In the genomic region with DNA sequence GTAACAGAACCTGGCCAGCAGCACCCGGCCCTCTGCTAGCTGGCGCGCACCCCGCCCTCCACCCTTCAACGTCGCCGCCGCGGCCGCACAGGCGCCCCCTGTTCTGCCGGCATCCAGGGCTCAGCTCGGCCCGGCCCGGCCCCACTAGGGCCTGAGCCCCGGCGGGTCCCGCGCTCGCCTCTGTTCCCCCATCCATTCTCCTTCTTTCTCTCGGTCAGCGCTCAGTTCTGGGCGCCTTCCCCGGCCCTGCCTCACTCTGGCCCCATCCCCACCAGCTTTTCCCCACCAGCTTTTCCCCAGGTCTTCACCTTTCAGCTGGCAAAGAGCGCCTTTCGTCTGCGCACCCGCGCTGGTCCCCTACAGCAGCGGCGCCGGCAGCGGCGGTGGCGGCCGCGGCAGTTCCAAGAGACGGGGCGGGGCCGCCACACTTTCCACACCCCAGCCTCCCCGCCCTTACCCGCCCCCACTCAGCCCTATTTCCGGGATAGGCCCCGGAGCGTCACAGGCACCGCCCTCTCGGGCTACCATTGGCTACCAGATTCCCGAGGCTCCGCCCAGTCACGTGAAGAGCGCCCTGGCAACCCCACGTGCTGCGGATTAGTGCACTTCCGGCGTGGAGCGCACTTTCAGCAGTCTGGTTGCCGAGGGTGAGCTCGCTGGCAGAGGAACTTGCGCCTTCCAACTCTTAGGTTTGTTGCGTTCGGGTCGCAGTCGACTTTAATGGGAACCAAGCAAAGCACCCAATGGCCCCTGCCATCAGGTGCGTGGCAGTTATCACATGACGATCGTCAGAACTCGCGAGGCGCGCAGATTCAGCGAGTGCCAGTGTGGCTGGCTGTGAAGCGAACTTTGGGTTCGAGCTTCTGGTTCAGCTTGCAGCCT, we compare ENCODE assay signal across 1 cellular context.
TF ChIP-seq lines count a peak whose summit lies in the region.

EIF5A2 (minus strand) TSS at position 403 of the 882 bp plus-strand sequence. CDS start 831 bp downstream, outside the sequence.

TF ChIP-seq in K562, 482 proteins besides CTCF, POLR2A, EP300 and RAD21 (continued from another document and continues in another):
- TF ChIP-seq DNMT1 (IDR thresholded peaks at IDR 0.05) (no peak), GATAD2A (IDR thresholded peaks at IDR 0.05) (no peak), FOXP4 (CRISPR knock-in tag; IDR thresholded peaks at IDR 0.05; ENCODE audit: borderline replicate concordance) (no peak), E4F1 (CRISPR knock-in tag; IDR thresholded peaks at IDR 0.05; ENCODE audit: borderline replicate concordance) (no peak), ZNF3 (CRISPR knock-in tag; IDR thresholded peaks at IDR 0.05) (no peak), SRSF7 (optimal IDR thresholded peaks at IDR 0.05; ENCODE audit: low read depth, low read length) (no peak), SUPT5H (IDR thresholded peaks at IDR 0.05) (peak; percentile 84), ZNF512 (tag; IDR thresholded peaks at IDR 0.05) (no peak), ZFP30 (CRISPR knock-in tag; IDR thresholded peaks at IDR 0.05; ENCODE audit: borderline replicate concordance) (no peak), E2F1 (CRISPR knock-in tag; IDR thresholded peaks at IDR 0.05) (peak; percentile 71; the same call in 1 of the 2 replicates), ELF4 (CRISPR knock-in tag; IDR thresholded peaks at IDR 0.05) (0 out of 2 replicates have a peak, but pooled peaks have one; percentile 71), MTA1 (IDR thresholded peaks at IDR 0.05; ENCODE audit: borderline replicate concordance) (0 out of 2 replicates have a peak, but pooled peaks have one; percentile 54), HNRNPK (IDR thresholded peaks at IDR 0.05; ENCODE audit: low read depth, low read length, poor library complexity, severe bottlenecking) (no peak), KDM5B (IDR thresholded peaks at IDR 0.05; ENCODE audit: insufficient replicate concordance, low read depth, low read length) (peak; percentile 76), U2AF1 (optimal IDR thresholded peaks at IDR 0.05; ENCODE audit: low read depth, low read length) (no peak), ZNF589 (CRISPR knock-in tag; IDR thresholded peaks at IDR 0.05; ENCODE audit: low read depth) (no peak), RBBP5 (IDR thresholded peaks at IDR 0.05; ENCODE audit: borderline replicate concordance, insufficient read depth, low read length, poor library complexity, severe bottlenecking) (peak; percentile 68), ZFX (CRISPR knock-in tag; IDR thresholded peaks at IDR 0.05) (peak; percentile 92), CCNT2 (IDR thresholded peaks at IDR 0.05; ENCODE audit: borderline replicate concordance, extremely low read depth, insufficient read length, low read depth, low read length) (peak; percentile 68)
- TF ChIP-seq, protein P1, sequence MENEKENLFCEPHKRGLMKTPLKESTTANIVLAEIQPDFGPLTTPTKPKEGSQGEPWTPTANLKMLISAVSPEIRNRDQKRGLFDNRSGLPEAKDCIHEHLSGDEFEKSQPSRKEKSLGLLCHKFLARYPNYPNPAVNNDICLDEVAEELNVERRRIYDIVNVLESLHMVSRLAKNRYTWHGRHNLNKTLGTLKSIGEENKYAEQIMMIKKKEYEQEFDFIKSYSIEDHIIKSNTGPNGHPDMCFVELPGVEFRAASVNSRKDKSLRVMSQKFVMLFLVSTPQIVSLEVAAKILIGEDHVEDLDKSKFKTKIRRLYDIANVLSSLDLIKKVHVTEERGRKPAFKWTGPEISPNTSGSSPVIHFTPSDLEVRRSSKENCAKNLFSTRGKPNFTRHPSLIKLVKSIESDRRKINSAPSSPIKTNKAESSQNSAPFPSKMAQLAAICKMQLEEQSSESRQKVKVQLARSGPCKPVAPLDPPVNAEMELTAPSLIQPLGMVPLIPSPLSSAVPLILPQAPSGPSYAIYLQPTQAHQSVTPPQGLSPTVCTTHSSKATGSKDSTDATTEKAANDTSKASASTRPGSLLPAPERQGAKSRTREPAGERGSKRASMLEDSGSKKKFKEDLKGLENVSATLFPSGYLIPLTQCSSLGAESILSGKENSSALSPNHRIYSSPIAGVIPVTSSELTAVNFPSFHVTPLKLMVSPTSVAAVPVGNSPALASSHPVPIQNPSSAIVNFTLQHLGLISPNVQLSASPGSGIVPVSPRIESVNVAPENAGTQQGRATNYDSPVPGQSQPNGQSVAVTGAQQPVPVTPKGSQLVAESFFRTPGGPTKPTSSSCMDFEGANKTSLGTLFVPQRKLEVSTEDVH (IDR thresholded peaks at IDR 0.05; ENCODE audit: low read depth, partially characterized antibody), result peak; percentile 37
- TF ChIP-seq, protein P2, sequence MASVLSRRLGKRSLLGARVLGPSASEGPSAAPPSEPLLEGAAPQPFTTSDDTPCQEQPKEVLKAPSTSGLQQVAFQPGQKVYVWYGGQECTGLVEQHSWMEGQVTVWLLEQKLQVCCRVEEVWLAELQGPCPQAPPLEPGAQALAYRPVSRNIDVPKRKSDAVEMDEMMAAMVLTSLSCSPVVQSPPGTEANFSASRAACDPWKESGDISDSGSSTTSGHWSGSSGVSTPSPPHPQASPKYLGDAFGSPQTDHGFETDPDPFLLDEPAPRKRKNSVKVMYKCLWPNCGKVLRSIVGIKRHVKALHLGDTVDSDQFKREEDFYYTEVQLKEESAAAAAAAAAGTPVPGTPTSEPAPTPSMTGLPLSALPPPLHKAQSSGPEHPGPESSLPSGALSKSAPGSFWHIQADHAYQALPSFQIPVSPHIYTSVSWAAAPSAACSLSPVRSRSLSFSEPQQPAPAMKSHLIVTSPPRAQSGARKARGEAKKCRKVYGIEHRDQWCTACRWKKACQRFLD (CRISPR knock-in tag; IDR thresholded peaks at IDR 0.05), result no peak; the same call in 1 of the 2 replicates
- TF ChIP-seq, protein P3, sequence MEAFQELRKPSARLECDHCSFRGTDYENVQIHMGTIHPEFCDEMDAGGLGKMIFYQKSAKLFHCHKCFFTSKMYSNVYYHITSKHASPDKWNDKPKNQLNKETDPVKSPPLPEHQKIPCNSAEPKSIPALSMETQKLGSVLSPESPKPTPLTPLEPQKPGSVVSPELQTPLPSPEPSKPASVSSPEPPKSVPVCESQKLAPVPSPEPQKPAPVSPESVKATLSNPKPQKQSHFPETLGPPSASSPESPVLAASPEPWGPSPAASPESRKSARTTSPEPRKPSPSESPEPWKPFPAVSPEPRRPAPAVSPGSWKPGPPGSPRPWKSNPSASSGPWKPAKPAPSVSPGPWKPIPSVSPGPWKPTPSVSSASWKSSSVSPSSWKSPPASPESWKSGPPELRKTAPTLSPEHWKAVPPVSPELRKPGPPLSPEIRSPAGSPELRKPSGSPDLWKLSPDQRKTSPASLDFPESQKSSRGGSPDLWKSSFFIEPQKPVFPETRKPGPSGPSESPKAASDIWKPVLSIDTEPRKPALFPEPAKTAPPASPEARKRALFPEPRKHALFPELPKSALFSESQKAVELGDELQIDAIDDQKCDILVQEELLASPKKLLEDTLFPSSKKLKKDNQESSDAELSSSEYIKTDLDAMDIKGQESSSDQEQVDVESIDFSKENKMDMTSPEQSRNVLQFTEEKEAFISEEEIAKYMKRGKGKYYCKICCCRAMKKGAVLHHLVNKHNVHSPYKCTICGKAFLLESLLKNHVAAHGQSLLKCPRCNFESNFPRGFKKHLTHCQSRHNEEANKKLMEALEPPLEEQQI (IDR thresholded peaks at IDR 0.05), result peak; percentile 100
- TF ChIP-seq, protein P4, sequence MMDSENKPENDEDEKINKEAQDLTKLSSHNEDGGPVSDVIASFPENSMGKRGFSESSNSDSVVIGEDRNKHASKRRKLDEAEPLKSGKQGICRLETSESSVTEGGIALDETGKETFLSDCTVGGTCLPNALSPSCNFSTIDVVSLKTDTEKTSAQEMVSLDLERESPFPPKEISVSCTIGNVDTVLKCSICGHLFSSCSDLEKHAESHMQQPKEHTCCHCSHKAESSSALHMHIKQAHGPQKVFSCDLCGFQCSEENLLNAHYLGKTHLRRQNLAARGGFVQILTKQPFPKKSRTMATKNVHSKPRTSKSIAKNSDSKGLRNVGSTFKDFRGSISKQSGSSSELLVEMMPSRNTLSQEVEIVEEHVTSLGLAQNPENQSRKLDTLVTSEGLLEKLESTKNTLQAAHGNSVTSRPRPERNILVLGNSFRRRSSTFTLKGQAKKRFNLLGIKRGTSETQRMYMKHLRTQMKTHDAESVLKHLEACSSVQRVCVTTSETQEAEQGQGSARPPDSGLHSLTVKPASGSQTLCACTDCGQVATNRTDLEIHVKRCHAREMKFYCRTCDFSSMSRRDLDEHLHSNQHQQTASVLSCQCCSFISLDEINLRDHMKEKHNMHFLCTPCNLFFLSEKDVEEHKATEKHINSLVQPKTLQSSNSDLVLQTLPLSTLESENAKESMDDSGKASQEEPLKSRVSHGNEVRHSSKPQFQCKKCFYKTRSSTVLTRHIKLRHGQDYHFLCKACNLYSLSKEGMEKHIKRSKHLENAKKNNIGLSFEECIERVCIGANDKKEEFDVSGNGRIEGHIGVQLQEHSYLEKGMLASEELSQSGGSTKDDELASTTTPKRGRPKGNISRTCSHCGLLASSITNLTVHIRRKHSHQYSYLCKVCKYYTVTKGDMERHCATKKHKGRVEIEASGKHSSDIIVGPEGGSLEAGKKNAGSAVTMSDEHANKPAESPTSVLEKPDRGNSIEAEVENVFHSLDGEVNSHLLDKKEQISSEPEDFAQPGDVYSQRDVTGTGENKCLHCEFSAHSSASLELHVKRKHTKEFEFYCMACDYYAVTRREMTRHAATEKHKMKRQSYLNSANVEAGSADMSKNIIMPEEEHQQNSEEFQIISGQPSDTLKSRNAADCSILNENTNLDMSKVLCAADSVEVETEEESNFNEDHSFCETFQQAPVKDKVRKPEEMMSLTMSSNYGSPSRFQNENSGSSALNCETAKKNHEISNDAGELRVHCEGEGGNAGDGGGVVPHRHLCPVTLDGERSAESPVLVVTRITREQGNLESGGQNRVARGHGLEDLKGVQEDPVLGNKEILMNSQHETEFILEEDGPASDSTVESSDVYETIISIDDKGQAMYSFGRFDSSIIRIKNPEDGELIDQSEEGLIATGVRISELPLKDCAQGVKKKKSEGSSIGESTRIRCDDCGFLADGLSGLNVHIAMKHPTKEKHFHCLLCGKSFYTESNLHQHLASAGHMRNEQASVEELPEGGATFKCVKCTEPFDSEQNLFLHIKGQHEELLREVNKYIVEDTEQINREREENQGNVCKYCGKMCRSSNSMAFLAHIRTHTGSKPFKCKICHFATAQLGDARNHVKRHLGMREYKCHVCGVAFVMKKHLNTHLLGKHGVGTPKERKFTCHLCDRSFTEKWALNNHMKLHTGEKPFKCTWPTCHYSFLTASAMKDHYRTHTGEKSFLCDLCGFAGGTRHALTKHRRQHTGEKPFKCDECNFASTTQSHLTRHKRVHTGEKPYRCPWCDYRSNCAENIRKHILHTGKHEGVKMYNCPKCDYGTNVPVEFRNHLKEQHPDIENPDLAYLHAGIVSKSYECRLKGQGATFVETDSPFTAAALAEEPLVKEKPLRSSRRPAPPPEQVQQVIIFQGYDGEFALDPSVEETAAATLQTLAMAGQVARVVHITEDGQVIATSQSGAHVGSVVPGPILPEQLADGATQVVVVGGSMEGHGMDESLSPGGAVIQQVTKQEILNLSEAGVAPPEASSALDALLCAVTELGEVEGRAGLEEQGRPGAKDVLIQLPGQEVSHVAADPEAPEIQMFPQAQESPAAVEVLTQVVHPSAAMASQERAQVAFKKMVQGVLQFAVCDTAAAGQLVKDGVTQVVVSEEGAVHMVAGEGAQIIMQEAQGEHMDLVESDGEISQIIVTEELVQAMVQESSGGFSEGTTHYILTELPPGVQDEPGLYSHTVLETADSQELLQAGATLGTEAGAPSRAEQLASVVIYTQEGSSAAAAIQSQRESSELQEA (IDR thresholded peaks at IDR 0.05; ENCODE audit: low read depth), result no peak
